8 cellular contexts compared by ENCODE assay signal in genomic region chr11:126212089-126212660, GRCh38. TPM values are rescaled to one million over a fixed set of nuclear protein-coding genes. Genes with fewer than 3 reads are reported as not detected.
A peak's percentile ranks its signal among the peaks of the same experiment; 100 is the strongest.
DNase-seq lines count a peak whose midpoint lies in the region; ATAC-seq and TF ChIP-seq lines count a peak whose summit lies in the region.

No MANE protein-coding gene starts in this region.

- H2AFZ ChIP-seq in Karpas-422 (ENCODE audit: low read length): no peak overlapping the region

- intact Hi-C loops in CD14-positive monocyte (cut with micrococcal nuclease): loop anchor here (5.0 to 10.0 kb wide), 2 partner anchors 55 to 617 kb away; partner anchors contain the start of genes FOXRED1 (in 1 of the 2), SRPRA (in 1 of the 2) and STT3A (in 1 of the 2)
- intact Hi-C loops in dendritic cell treated with granulocyte-macrophage colony-stimulating factor and Interleukin-4, amounts not matched to agents 40 ng/mL and 50 ng/mL, for 4 days (cut with micrococcal nuclease): loop anchor here (5.0 to 10.0 kb wide), 3 partner anchors 70 to 1147 kb away; partner anchors contain the start of genes SLC37A2, STT3A and TIRAP

- peaks cover 54% of the 10 kb centered on the region for H3K4me1 Mint-ChIP-seq in CD14-positive monocyte
- peaks cover 53% of the 10 kb centered on the region for H3K4me1 Mint-ChIP-seq in dendritic cell treated with granulocyte-macrophage colony-stimulating factor and Interleukin-4, amounts not matched to agents 40 ng/mL and 50 ng/mL, for 4 days (ENCODE audit: low read depth)
- H3K4me1 Mint-ChIP-seq in natural killer cell treated with Interleukin-12 subunit alpha and Interleukin-12 subunit beta and Interleukin-15 and Interleukin-18, amount 100 ng/mL, for 72 hours (ENCODE audit: low read depth in 2 of 2): peaks cover 30 to 32% of the 10 kb centered on the region in 2 donors

- peak overlapping the region; percentile 76 for H3K4me2 ChIP-seq in Karpas-422 (ENCODE audit: low read depth, low read length, poor library complexity, severe bottlenecking)

- no peaks in the 10 kb centered on the region for H3K27me3 ChIP-seq in Karpas-422 (ENCODE audit: low read length)

- peaks cover 14% of the 10 kb centered on the region for H3K79me2 ChIP-seq in Karpas-422 (ENCODE audit: low read length)

- H3K4me3 ChIP-seq in Karpas-422 (ENCODE audit: low read length): peak overlapping the region; percentile 88

- H3K36me3 Mint-ChIP-seq in CD14-positive monocyte: peaks cover 16 to 18% of the 10 kb centered on the region in 2 donors
- H3K36me3 Mint-ChIP-seq in dendritic cell treated with granulocyte-macrophage colony-stimulating factor and Interleukin-4, amounts not matched to agents 40 ng/mL and 50 ng/mL, for 4 days (ENCODE audit: low read depth): peaks cover 41% of the 10 kb centered on the region
- peaks cover 9% of the 10 kb centered on the region for H3K36me3 Mint-ChIP-seq in natural killer cell treated with Interleukin-12 subunit alpha and Interleukin-12 subunit beta and Interleukin-15 and Interleukin-18, amount 100 ng/mL, for 72 hours

- no peaks in the 10 kb centered on the region for H3K9me2 ChIP-seq in Karpas-422 (replicated peaks; ENCODE audit: insufficient read depth, low read length)

- no peak overlapping the region for H3K27ac ChIP-seq in Karpas-422 (ENCODE audit: low read length)

- H3K9me3 ChIP-seq in Karpas-422 (ENCODE audit: low read length): no peaks in the 10 kb centered on the region

- H3K4me1 ChIP-seq in Karpas-422 (ENCODE audit: low read length): peaks cover 16% of the 10 kb centered on the region

- H3K9ac ChIP-seq in Karpas-422 (ENCODE audit: low read length): peak overlapping the region; percentile 74

- H3K36me3 ChIP-seq in Karpas-422 (ENCODE audit: insufficient read depth, low read length): peaks cover 3% of the 10 kb centered on the region; the same call in 1 of the 2 replicates

- DNase-seq in CD14-positive monocyte (ENCODE audit: low spot score): no peak
- no peak for DNase-seq in Karpas-422
- DNase-seq in natural killer cell treated with Interleukin-12 subunit alpha and Interleukin-12 subunit beta and Interleukin-15 and Interleukin-18, amount 100 ng/mL, for 72 hours (ENCODE audit: low spot score): no peak
- no peak for DNase-seq in midbrain (lab: John Stamatoyannopoulos, UW)
- no peak for DNase-seq in HuH-7.5 (ENCODE audit: low spot score)
- DNase-seq in NK-92 treated with Interleukin-12 subunit alpha and Interleukin-12 subunit beta, amount 100 ng/mL, for 24 hours (lab: John Stamatoyannopoulos, UW): no peak

- H3K27me3 Mint-ChIP-seq in CD14-positive monocyte (ENCODE audit: low read depth in 3 of 3): peaks cover 0 to 4% (median 0%) of the 10 kb centered on the region in 3 donors
- H3K27me3 Mint-ChIP-seq in dendritic cell treated with granulocyte-macrophage colony-stimulating factor and Interleukin-4, amounts not matched to agents 40 ng/mL and 50 ng/mL, for 4 days: no peaks in the 10 kb centered on the region
- H3K27me3 Mint-ChIP-seq in natural killer cell treated with Interleukin-12 subunit alpha and Interleukin-12 subunit beta and Interleukin-15 and Interleukin-18, amount 100 ng/mL, for 72 hours: no peaks in the 10 kb centered on the region

- H3K9me3 Mint-ChIP-seq in CD14-positive monocyte: no peaks in the 10 kb centered on the region
- no peaks in the 10 kb centered on the region for H3K9me3 Mint-ChIP-seq in dendritic cell treated with granulocyte-macrophage colony-stimulating factor and Interleukin-4, amounts not matched to agents 40 ng/mL and 50 ng/mL, for 4 days
- no peaks in the 10 kb centered on the region for H3K9me3 Mint-ChIP-seq in natural killer cell treated with Interleukin-12 subunit alpha and Interleukin-12 subunit beta and Interleukin-15 and Interleukin-18, amount 100 ng/mL, for 72 hours

- 0 out of 2 replicates have a peak, but pooled peaks cover 3% of the 10 kb centered on the region for H4K20me1 ChIP-seq in Karpas-422 (ENCODE audit: insufficient read depth, low read depth, low read length)

- H3K4me3 Mint-ChIP-seq in CD14-positive monocyte: peak overlapping the region; percentile 97 to 99
- H3K4me3 Mint-ChIP-seq in dendritic cell treated with granulocyte-macrophage colony-stimulating factor and Interleukin-4, amounts not matched to agents 40 ng/mL and 50 ng/mL, for 4 days: peak overlapping the region; percentile 97
- H3K4me3 Mint-ChIP-seq in natural killer cell treated with Interleukin-12 subunit alpha and Interleukin-12 subunit beta and Interleukin-15 and Interleukin-18, amount 100 ng/mL, for 72 hours: peak overlapping the region; percentile 99

- no peak for TF ChIP-seq CTCF in CD14-positive monocyte (IDR thresholded peaks at IDR 0.05)

- no peak for ATAC-seq in natural killer cell treated with Interleukin-12 subunit alpha and Interleukin-12 subunit beta and Interleukin-15 and Interleukin-18, amount 100 ng/mL, for 72 hours
- no peak for ATAC-seq in activated CD4-positive, CD25-positive, alpha-beta regulatory T cell treated with anti-CD3 and anti-CD28 coated beads, Interleukin-2, amount 50 U/mL, for 24 hours

- H3K27ac Mint-ChIP-seq in CD14-positive monocyte: peak overlapping the region; percentile 42 to 95 (median 92)
- H3K27ac Mint-ChIP-seq in dendritic cell treated with granulocyte-macrophage colony-stimulating factor and Interleukin-4, amounts not matched to agents 40 ng/mL and 50 ng/mL, for 4 days: peak overlapping the region; percentile 94
- H3K27ac Mint-ChIP-seq in natural killer cell treated with Interleukin-12 subunit alpha and Interleukin-12 subunit beta and Interleukin-15 and Interleukin-18, amount 100 ng/mL, for 72 hours: peak overlapping the region; percentile 84 to 99

RNA-seq across cellular contexts. Expression of gene FAM118B, which starts 0.6 kb away (rescaled TPM):
- polyA plus RNA-seq in CD14-positive monocyte: 10 to 100 TPM; 16.5 to 18.7 TPM
- total RNA-seq in Karpas-422 (2014; rRNA removed; shearing (Covaris generic); ENCODE audit: low replicate concordance): 3.4 and 14.8 TPM in 2 replicates
- 10 to 100 TPM; 13.8 to 16.9 TPM for total RNA-seq in natural killer cell treated with Interleukin-12 subunit alpha and Interleukin-12 subunit beta and Interleukin-15 and Interleukin-18, amount 100 ng/mL, for 72 hours

RNA-seq across cellular contexts. Expression of gene RPUSD4, which starts 0.7 kb away (rescaled TPM):
- 10 to 100 TPM in 1 of 2 donors, 1 to 10 TPM in 1; 9.0 to 10.3 TPM for polyA plus RNA-seq in CD14-positive monocyte
- 13.0 and 15.5 TPM in 2 replicates for total RNA-seq in Karpas-422 (2014; rRNA removed; shearing (Covaris generic); ENCODE audit: low replicate concordance)
- total RNA-seq in natural killer cell treated with Interleukin-12 subunit alpha and Interleukin-12 subunit beta and Interleukin-15 and Interleukin-18, amount 100 ng/mL, for 72 hours: 10 to 100 TPM; 36.5 to 53.5 TPM

RNA-seq across cellular contexts. Expression of gene SRPRA, which starts 56.5 kb away (rescaled TPM):
- polyA plus RNA-seq in CD14-positive monocyte: 10 to 100 TPM; 68.7 to 87.6 TPM
- total RNA-seq in Karpas-422 (2014; rRNA removed; shearing (Covaris generic); ENCODE audit: low replicate concordance): 41.0 and 58.4 TPM in 2 replicates
- total RNA-seq in natural killer cell treated with Interleukin-12 subunit alpha and Interleukin-12 subunit beta and Interleukin-15 and Interleukin-18, amount 100 ng/mL, for 72 hours: 100 to 1,000 TPM; 197 to 213 TPM

RNA-seq across cellular contexts. Expression of gene FOXRED1, which starts 56.8 kb away (rescaled TPM):
- 10 to 100 TPM; 15.2 to 15.4 TPM for polyA plus RNA-seq in CD14-positive monocyte
- total RNA-seq in Karpas-422 (2014; rRNA removed; shearing (Covaris generic); ENCODE audit: low replicate concordance): 13.7 and 18.4 TPM in 2 replicates
- total RNA-seq in natural killer cell treated with Interleukin-12 subunit alpha and Interleukin-12 subunit beta and Interleukin-15 and Interleukin-18, amount 100 ng/mL, for 72 hours: 10 to 100 TPM; 39.7 to 79.6 TPM
